In genomic region chr15:77518458-77518857, GRCh38 we compare ENCODE assay signal across 22 cellular contexts.
"Had no signal": no experiment of that assay in that cellular context is flagged by ENCODE, and none has a peak within 500 bp of the region (broad histone marks: within the 10 kb centered on the region; RNA-seq: fewer than 3 reads in every experiment).

No MANE protein-coding gene starts in this region.

- H3K9me3 ChIP-seq: gastrocnemius medialis, heart right ventricle, ovary, right atrium auricular region, thoracic aorta, vagina had no signal

- H3K36me3 ChIP-seq: esophagus muscularis mucosa, gastrocnemius medialis, heart right ventricle, ovary, right atrium auricular region, thoracic aorta, vagina had no signal

- ATAC-seq: gastrocnemius medialis; heart right ventricle; left lobe of liver; natural killer cell; stimulated activated memory B cell treated with anti-CD40 and anti-IgM and Interleukin-4, amounts not matched to agents 10 μg/mL and 1 μg/mL and 100 μg/mL, for 72 hours had no signal

- H3K27ac ChIP-seq: coronary artery, esophagus muscularis mucosa, gastrocnemius medialis, heart right ventricle, ovary, right atrium auricular region, thoracic aorta, vagina had no signal

- H3K27me3 ChIP-seq: esophagus muscularis mucosa, gastrocnemius medialis, heart right ventricle, ovary, right atrium auricular region, vagina had no signal

- H3K4me3 Mint-ChIP-seq: mesothelial cell of epicardium; natural killer cell; neural crest cell; stimulated activated memory B cell treated with anti-CD40 and anti-IgM and Interleukin-4, amounts not matched to agents 10 μg/mL and 1 μg/mL and 100 μg/mL, for 72 hours; stimulated activated naive CD8-positive, alpha-beta T cell treated with anti-CD3 and anti-CD28 coated beads, Interleukin-15, Interleukin-2, amounts not matched to agents 100 ng/mL and 50 ng/mL, for 24 hours; type B pancreatic cell had no signal

- H3K4me3 ChIP-seq: coronary artery, esophagus muscularis mucosa, gastrocnemius medialis, heart right ventricle, ovary, right atrium auricular region, thoracic aorta, vagina had no signal

- H3K9me3 Mint-ChIP-seq: mesothelial cell of epicardium; natural killer cell; neural crest cell; stimulated activated memory B cell treated with anti-CD40 and anti-IgM and Interleukin-4, amounts not matched to agents 10 μg/mL and 1 μg/mL and 100 μg/mL, for 72 hours; stimulated activated naive CD8-positive, alpha-beta T cell treated with anti-CD3 and anti-CD28 coated beads, Interleukin-15, Interleukin-2, amounts not matched to agents 100 ng/mL and 50 ng/mL, for 24 hours; type B pancreatic cell had no signal

- H3K4me1 Mint-ChIP-seq: mesothelial cell of epicardium; natural killer cell; stimulated activated memory B cell treated with anti-CD40 and anti-IgM and Interleukin-4, amounts not matched to agents 10 μg/mL and 1 μg/mL and 100 μg/mL, for 72 hours had no signal

- H3K27ac Mint-ChIP-seq: mesothelial cell of epicardium; natural killer cell; stimulated activated memory B cell treated with anti-CD40 and anti-IgM and Interleukin-4, amounts not matched to agents 10 μg/mL and 1 μg/mL and 100 μg/mL, for 72 hours; stimulated activated naive CD8-positive, alpha-beta T cell treated with anti-CD3 and anti-CD28 coated beads, Interleukin-15, Interleukin-2, amounts not matched to agents 100 ng/mL and 50 ng/mL, for 24 hours; type B pancreatic cell had no signal

- H3K27me3 Mint-ChIP-seq: stimulated activated memory B cell treated with anti-CD40 and anti-IgM and Interleukin-4, amounts not matched to agents 10 μg/mL and 1 μg/mL and 100 μg/mL, for 72 hours; stimulated activated naive CD8-positive, alpha-beta T cell treated with anti-CD3 and anti-CD28 coated beads, Interleukin-15, Interleukin-2, amounts not matched to agents 100 ng/mL and 50 ng/mL, for 24 hours; type B pancreatic cell had no signal

- DNase-seq: effector CD8-positive, alpha-beta T cell; gastrocnemius medialis; heart right ventricle; hypothalamus; mammary epithelial cell; natural killer cell; nucleus accumbens; stimulated activated CD4-positive, alpha-beta T cell treated with anti-CD3 and anti-CD28 coated beads, Interleukin-15, amount 100 ng/mL, for 24 hours; stimulated activated CD4-positive, alpha-beta T cell treated with anti-CD3 and anti-CD28 coated beads, Interleukin-1b, Interleukin-23, amount 100 ng/mL, for 48 hours; stimulated activated CD4-positive, alpha-beta T cell treated with anti-CD3 and anti-CD28 coated beads, Interleukin-4, amount 100 ng/mL, for 24 hours had no signal

- H3K4me1 ChIP-seq: esophagus muscularis mucosa, gastrocnemius medialis, heart right ventricle, vagina had no signal

- H3K36me3 Mint-ChIP-seq: mesothelial cell of epicardium; natural killer cell; stimulated activated memory B cell treated with anti-CD40 and anti-IgM and Interleukin-4, amounts not matched to agents 10 μg/mL and 1 μg/mL and 100 μg/mL, for 72 hours; type B pancreatic cell had no signal
